In genomic region chr1:156638596-156638995, GRCh38 we compare ENCODE assay signal across 1 cellular context.
TF ChIP-seq lines count a peak whose summit lies in the region.

No MANE protein-coding gene starts in this region.

TF ChIP-seq in endothelial cell of umbilical vein, 7 proteins besides CTCF, POLR2A, EP300 and RAD21:
- TF ChIP-seq FOS (IDR thresholded peaks at IDR 0.05; ENCODE audit: borderline replicate concordance, insufficient read depth, low read length) = no peak
- no peak for TF ChIP-seq POLR2AphosphoS5 (IDR thresholded peaks at IDR 0.05; ENCODE audit: insufficient read depth, low read depth, low read length)
- TF ChIP-seq EZH2 (IDR thresholded peaks at IDR 0.05; ENCODE audit: borderline replicate concordance, low read depth, low read length, severe bottlenecking) = peak; percentile 41
- no peak for TF ChIP-seq MYC (IDR thresholded peaks at IDR 0.05; ENCODE audit: low read depth, low read length)
